Comparison of ENCODE assay signal across 15 cellular contexts in the genomic region with DNA sequence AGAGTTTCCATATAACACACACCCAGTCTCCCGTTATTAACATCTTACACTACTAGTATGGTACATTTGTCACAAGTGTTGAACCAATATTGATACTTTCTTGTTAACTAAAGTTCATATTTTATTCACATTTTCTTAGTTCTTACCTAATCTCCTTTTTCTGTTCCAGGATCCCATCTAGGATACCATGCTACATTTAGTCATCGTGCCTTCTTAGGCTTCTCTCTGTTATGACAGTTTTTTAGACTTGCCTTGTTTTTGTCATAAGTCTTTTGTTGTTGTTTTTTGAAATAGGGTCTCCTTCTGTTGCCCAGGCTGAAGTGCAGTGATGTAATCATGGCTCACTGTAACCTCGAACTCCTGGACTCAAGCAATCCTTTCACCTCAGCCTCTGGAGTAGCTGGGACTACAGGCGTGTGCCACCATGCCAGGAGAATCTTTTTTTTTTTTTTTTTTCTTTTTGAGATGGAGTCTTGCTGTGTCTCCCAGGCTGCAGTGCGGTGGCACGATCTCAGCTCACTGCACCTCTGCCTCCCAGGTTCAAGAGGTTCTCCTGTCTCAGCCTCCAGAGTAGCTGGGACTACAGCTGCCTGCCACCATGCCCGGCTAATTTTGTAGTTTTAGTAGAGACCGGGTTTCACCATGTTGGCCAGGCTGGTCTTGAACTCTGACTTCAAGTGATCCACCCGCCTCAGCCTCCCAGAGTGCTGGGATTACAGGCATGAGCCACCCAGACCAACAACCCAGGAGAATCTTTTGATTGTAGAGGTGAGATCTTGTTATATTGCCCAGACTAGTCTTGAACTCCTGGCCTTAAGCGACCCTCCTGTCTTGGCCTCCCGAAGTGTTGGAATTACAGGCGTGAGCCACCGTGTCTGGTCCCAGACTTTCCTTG. TPM values are rescaled to one million over a fixed set of nuclear protein-coding genes. Genes with fewer than 3 reads are reported as not detected.
A peak's percentile ranks its signal among the peaks of the same experiment; 100 is the strongest.
DNase-seq lines count a peak whose midpoint lies in the region; ATAC-seq and TF ChIP-seq lines count a peak whose summit lies in the region.
"Had no signal": no experiment of that assay in that cellular context is flagged by ENCODE, and none has a peak within 500 bp of the region (broad histone marks: within the 10 kb centered on the region; RNA-seq: fewer than 3 reads in every experiment).

No MANE protein-coding gene starts in this region.

- no peaks in the 10 kb centered on the region for H3K27me3 Mint-ChIP-seq in activated CD8-positive, alpha-beta memory T cell treated with anti-CD3 and anti-CD28 coated beads, Interleukin-2, amount 10 ng/mL, durations not matched to agents 7 days and 5 days

- H3K4me1 ChIP-seq in PC-9 (replicated peaks; ENCODE audit: insufficient read depth) (peaks cover 45% of the 10 kb centered on the region), right lobe of liver (peaks cover 0 to 47% (median 20%) of the 10 kb centered on the region in 4 donors), vagina (no peaks in the 10 kb centered on the region)
- H3K4me1 ChIP-seq: BE2C had no signal

- H3K27ac ChIP-seq in PC-9 (peak overlapping the region; percentile 58), epithelial cell of prostate (peak overlapping the region; percentile 90), right lobe of liver (peak overlapping the region in 2 of 3 donors; percentile 23 to 68), vagina (peak overlapping the region; percentile 13)
- H3K27ac ChIP-seq: C4-2B had no signal

- POLR2A ChIA-PET in PC-9 (lab: Charles Lee; ENCODE audit: unreplicated experiment) = no interaction called here

- CTCF ChIA-PET in PC-9 (lab: Charles Lee) = no interaction called here
- CTCF ChIA-PET in activated CD8-positive, alpha-beta memory T cell treated with anti-CD3 and anti-CD28 coated beads, Interleukin-2, amount 10 ng/mL, durations not matched to agents 7 days and 5 days (lab: Charles Lee) = no interaction called here

- H3K27me3 ChIP-seq in PC-9 (ENCODE audit: insufficient read depth, low read depth) (no peaks in the 10 kb centered on the region), right lobe of liver (no peaks in the 10 kb centered on the region), vagina (no peaks in the 10 kb centered on the region)
- H3K27me3 ChIP-seq: BE2C had no signal

- no peaks in the 10 kb centered on the region for H4K20me1 ChIP-seq in PC-9 (ENCODE audit: insufficient read depth)

- H3K4me3 ChIP-seq in PC-9 (no peak overlapping the region), right lobe of liver (no peak overlapping the region), vagina (no peak overlapping the region)
- H3K4me3 ChIP-seq: GM23338 had no signal

- peak overlapping the region; percentile 40; the same call in 1 of the 2 replicates for H3K4me2 ChIP-seq in PC-9
- H3K4me2 ChIP-seq: GM23338 had no signal

- H3K36me3 Mint-ChIP-seq in activated CD8-positive, alpha-beta memory T cell treated with anti-CD3 and anti-CD28 coated beads, Interleukin-2, amount 10 ng/mL, durations not matched to agents 7 days and 5 days = peaks cover 3% of the 10 kb centered on the region
- H3K36me3 Mint-ChIP-seq: CD8-positive, alpha-beta T cell had no signal

- no peaks in the 10 kb centered on the region for H3K36me3 ChIP-seq in PC-9 (ENCODE audit: low read depth)
- no peaks in the 10 kb centered on the region for H3K36me3 ChIP-seq in right lobe of liver
- no peaks in the 10 kb centered on the region for H3K36me3 ChIP-seq in vagina
- H3K36me3 ChIP-seq: BE2C had no signal

- intact Hi-C loops in PC-9 (cut with micrococcal nuclease; ENCODE audit: unreplicated experiment) (no loop called here), right lobe of liver (cut with DNase I) (no loop called here), vagina (cut with DNase I) (no loop called here), posterior cingulate gyrus (cut with DNase I) (no loop called here)

- no peak for DNase-seq in PC-9
- no peak for DNase-seq in epithelial cell of prostate (ENCODE audit: low read depth, low spot score)
- DNase-seq in right lobe of liver = no peak
- DNase-seq in vagina (ENCODE audit: extremely low spot score in 2 of 2) = no peak
- no peak for DNase-seq in posterior cingulate gyrus
- no peak for DNase-seq in activated CD8-positive, alpha-beta memory T cell treated with anti-CD3 and anti-CD28 coated beads, Interleukin-2, amount 50 U/mL, for 4 hours
- no peak for DNase-seq in activated CD8-positive, alpha-beta memory T cell treated with anti-CD3 and anti-CD28 coated beads, Interleukin-2, amount 10 ng/mL, durations not matched to agents 7 days and 5 days
- DNase-seq: BE2C; CD8-positive, alpha-beta T cell; COR-L47; DND-41; GDM1; H7 had no signal

- no TSS peak for BruUV-seq in PC-9 (replicated peaks; lab: Mats Ljungman, UMichigan)

- ATAC-seq in right lobe of liver = no peak
- ATAC-seq in activated CD8-positive, alpha-beta memory T cell treated with anti-CD3 and anti-CD28 coated beads, Interleukin-2, amount 10 ng/mL, durations not matched to agents 7 days and 5 days = no peak
- ATAC-seq: CD8-positive, alpha-beta T cell; GM23338 had no signal

- H3K9me3 Mint-ChIP-seq in activated CD8-positive, alpha-beta memory T cell treated with anti-CD3 and anti-CD28 coated beads, Interleukin-2, amount 10 ng/mL, durations not matched to agents 7 days and 5 days (ENCODE audit: low read depth) = peaks cover 4% of the 10 kb centered on the region

- H3K9me3 ChIP-seq in PC-9 (ENCODE audit: insufficient read depth, low read depth) (no peaks in the 10 kb centered on the region), right lobe of liver (no peaks in the 10 kb centered on the region), vagina (no peaks in the 10 kb centered on the region)

- H3K27ac Mint-ChIP-seq in activated CD8-positive, alpha-beta memory T cell treated with anti-CD3 and anti-CD28 coated beads, Interleukin-2, amount 10 ng/mL, durations not matched to agents 7 days and 5 days = no peak overlapping the region
- H3K27ac Mint-ChIP-seq: CD8-positive, alpha-beta T cell; GM23338 had no signal

- 69% methylated on average over 7 of the region's 13 CpGs for WGBS in right lobe of liver (ENCODE audit: insufficient coverage, low coverage, low lambda C conversion rate, missing lambda C conversion rate)

- TF ChIP-seq CTCF in PC-9 (conservative IDR thresholded peaks at IDR 0.05) (no peak), right lobe of liver (IDR thresholded peaks at IDR 0.05) (no peak), vagina (IDR thresholded peaks at IDR 0.05) (no peak)

- peaks cover 34% of the 10 kb centered on the region for H3F3A ChIP-seq in PC-9 (ENCODE audit: insufficient read depth, low read depth)

- no peaks in the 10 kb centered on the region for H3K9me2 ChIP-seq in PC-9 (ENCODE audit: insufficient read depth)

- TF ChIP-seq POLR2A in right lobe of liver (IDR thresholded peaks at IDR 0.05) (no peak), vagina (IDR thresholded peaks at IDR 0.05) (no peak)

- peaks cover 6% of the 10 kb centered on the region for H3K4me1 Mint-ChIP-seq in activated CD8-positive, alpha-beta memory T cell treated with anti-CD3 and anti-CD28 coated beads, Interleukin-2, amount 10 ng/mL, durations not matched to agents 7 days and 5 days

- H3K4me3 Mint-ChIP-seq in activated CD8-positive, alpha-beta memory T cell treated with anti-CD3 and anti-CD28 coated beads, Interleukin-2, amount 10 ng/mL, durations not matched to agents 7 days and 5 days = no peak overlapping the region
- H3K4me3 Mint-ChIP-seq: CD8-positive, alpha-beta T cell; GM23338 had no signal

- no peaks in the 10 kb centered on the region for H3K79me2 ChIP-seq in PC-9 (ENCODE audit: low read depth)

- H2AFZ ChIP-seq in PC-9 = no peak overlapping the region

RNA-seq across cellular contexts. Expression of gene HECTD1, which starts 59.1 kb away (rescaled TPM):
- total RNA-seq in PC-9 (2021) (93.9 and 94.4 TPM in 2 replicates), right lobe of liver (100 to 1,000 TPM in 5 of 6 experiments, 10 to 100 TPM in 1; 77.2 to 167 (median 119) TPM), vagina (325 TPM)
- 100 to 1,000 TPM in 1 of 2 experiments, 10 to 100 TPM in 1; 91.0 to 105 TPM for total RNA-seq in activated CD8-positive, alpha-beta memory T cell treated with anti-CD3 and anti-CD28 coated beads, Interleukin-2, amount 10 ng/mL, durations not matched to agents 7 days and 5 days

Comparison
In these comparisons a context has a peak if more than half of its experiments do, and no peak if none do; other contexts are left out.
1. H3K27ac ChIP-seq: peak in every context shown above with its lines; median percentile 90 in epithelial cell of prostate; 58 in PC-9; 46 in right lobe of liver; 13 in vagina.